Comparison of ENCODE assay signal across 21 cellular contexts in the genomic region with DNA sequence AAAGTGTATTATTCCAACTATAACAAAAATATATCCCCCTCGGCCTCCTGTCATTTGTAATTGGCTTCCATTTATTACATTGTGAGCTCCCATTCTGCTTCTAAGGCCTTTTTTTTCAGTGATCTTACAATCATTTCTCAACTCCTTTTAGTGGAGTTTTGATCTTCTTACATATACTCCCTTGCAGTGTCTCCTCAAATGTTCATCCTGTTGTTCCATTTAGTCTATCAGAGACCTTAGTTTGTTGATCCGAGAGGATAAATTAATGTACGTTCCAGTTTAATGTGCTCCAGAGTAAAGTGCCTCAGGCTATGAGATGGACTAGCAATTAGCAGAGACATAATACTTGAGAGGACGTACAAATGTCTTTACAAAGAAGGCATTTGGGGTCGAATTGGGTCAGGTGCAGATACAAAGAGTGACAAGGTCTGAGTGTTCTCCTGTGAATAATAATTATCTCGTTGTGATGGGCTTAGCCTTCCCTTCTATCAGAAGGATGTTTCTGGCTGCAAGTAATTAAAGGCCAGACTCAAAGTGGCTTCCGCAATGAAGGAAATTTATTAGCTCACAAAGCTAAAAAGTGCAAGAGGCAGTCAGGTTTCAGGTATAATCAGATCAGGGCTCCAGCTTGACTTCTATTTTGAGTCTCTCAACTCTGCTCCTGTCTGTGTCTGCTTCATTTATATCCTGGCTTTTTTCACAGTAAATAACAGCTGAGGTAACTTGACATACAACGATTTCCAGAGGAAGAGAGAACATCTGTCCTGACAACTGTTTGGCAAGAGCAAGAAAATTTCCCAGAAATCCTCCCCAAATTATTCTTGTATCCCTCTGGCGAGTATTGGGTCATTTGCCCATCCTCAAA.
"Had no signal": no experiment of that assay in that cellular context is flagged by ENCODE, and none has a peak within 500 bp of the region (broad histone marks: within the 10 kb centered on the region; RNA-seq: fewer than 3 reads in every experiment).

No MANE protein-coding gene starts in this region.

- H3K4me3 ChIP-seq: ascending aorta, breast epithelium, heart right ventricle, left lung, tibial nerve had no signal

- H3K27ac ChIP-seq: ascending aorta, breast epithelium, heart right ventricle, left lung, tibial nerve had no signal

- H3K4me3 Mint-ChIP-seq: activated naive CD4-positive, alpha-beta T cell treated with anti-CD3 and anti-CD28 coated beads, Interleukin-2, amount 10 ng/mL, durations not matched to agents 7 days and 5 days; mesothelial cell of epicardium; nephron had no signal

- ATAC-seq: activated CD4-positive, CD25-positive, alpha-beta regulatory T cell treated with anti-CD3 and anti-CD28 coated beads, Interleukin-2, amount 50 U/mL, for 24 hours; esophagus mucosa; heart right ventricle; left lung; stimulated activated naive CD8-positive, alpha-beta T cell treated with anti-CD3 and anti-CD28 coated beads, Interleukin-15, Interleukin-2, amounts not matched to agents 100 U/mL and 50 U/mL, for 24 hours had no signal

- H3K9me3 ChIP-seq: ascending aorta, breast epithelium, left lung, tibial nerve had no signal

- H3K36me3 ChIP-seq: ascending aorta, breast epithelium, heart right ventricle, left lung, tibial nerve had no signal

- H3K27ac Mint-ChIP-seq: activated naive CD4-positive, alpha-beta T cell treated with anti-CD3 and anti-CD28 coated beads, Interleukin-2, amount 10 ng/mL, durations not matched to agents 7 days and 5 days; mesothelial cell of epicardium; nephron had no signal

- H3K4me1 ChIP-seq: ascending aorta, breast epithelium, tibial nerve had no signal

- H3K9me3 Mint-ChIP-seq: activated naive CD4-positive, alpha-beta T cell treated with anti-CD3 and anti-CD28 coated beads, Interleukin-2, amount 10 ng/mL, durations not matched to agents 7 days and 5 days had no signal

- DNase-seq: activated CD4-positive, alpha-beta T cell treated with anti-CD3 and anti-CD28 coated beads, Interleukin-2, amount 50 U/mL, for 1 hour; activated CD8-positive, alpha-beta memory T cell treated with anti-CD3 and anti-CD28 coated beads, Interleukin-2, amount 50 U/mL, for 4 hours; activated effector memory CD4-positive, alpha-beta T cell treated with Interleukin-2 at 50 U/mL for 16 hours; activated naive CD4-positive, alpha-beta T cell treated with anti-CD3 and anti-CD28 coated beads, Interleukin-2, amount 10 ng/mL, durations not matched to agents 7 days and 5 days; activated T-cell treated with anti-CD3 and anti-CD28 coated beads, Interleukin-2, amount 50 U/mL, for 48 hours; cerebellar nuclear complex; cortex of kidney; effector CD8-positive, alpha-beta T cell; heart right ventricle; left lung; occipital lobe; retina; stimulated activated CD4-positive, alpha-beta T cell treated with anti-CD3 and anti-CD28 coated beads, Interleukin-2, amount 100 ng/mL, for 24 hours; stimulated activated naive CD8-positive, alpha-beta T cell treated with anti-CD3 and anti-CD28 coated beads, Interleukin-15, Interleukin-2, amounts not matched to agents 100 U/mL and 50 U/mL, for 24 hours had no signal
